12 cellular contexts compared by ENCODE assay signal in the genomic region with DNA sequence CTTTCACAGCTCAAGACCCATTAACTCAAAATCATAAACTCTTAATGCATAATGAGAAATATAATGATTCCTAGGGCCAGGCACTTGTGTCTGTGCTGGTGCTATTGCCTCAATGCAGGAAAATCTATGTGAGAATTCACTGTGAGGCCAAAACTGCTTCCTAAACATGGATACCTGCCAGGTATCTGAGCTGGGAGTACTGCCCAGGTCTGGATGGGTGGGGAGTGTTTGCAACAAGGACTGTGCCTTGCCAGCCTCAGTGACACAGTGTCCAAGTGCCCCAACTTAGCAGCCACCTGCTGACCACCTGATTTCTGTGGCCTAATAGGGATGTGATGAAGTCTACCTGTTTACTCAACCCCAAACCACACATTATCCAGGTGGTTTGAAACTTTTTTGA. TPM values are rescaled to one million over a fixed set of nuclear protein-coding genes. Genes with fewer than 3 reads are reported as not detected.
DNase-seq lines count a peak whose midpoint lies in the region; ATAC-seq and TF ChIP-seq lines count a peak whose summit lies in the region.
"Not testable (repeated sequence)": the region's sequence is repeated elsewhere in the genome, so short reads cannot be mapped to it uniquely, and the experiment has no call there.
"Had no signal": no experiment of that assay in that cellular context is flagged by ENCODE, and none has a peak within 500 bp of the region (broad histone marks: within the 10 kb centered on the region; RNA-seq: fewer than 3 reads in every experiment).

No MANE protein-coding gene starts in this region.

- not testable (repeated sequence) for H3K36me3 ChIP-seq in right lobe of liver, gastrocnemius medialis, upper lobe of right lung

- in situ Hi-C loops in gastrocnemius medialis (cut with MboI; ENCODE audit: low sequenced_read_pairs in 4 of 4), result not testable (repeated sequence)

- DNase-seq in H4 (ENCODE audit: low spot score) (peak; percentile 0), cerebellar cortex (ENCODE audit: low spot score) (peak; percentile 88), cerebellum (ENCODE audit: low spot score) (peak; percentile 58)
- not testable (repeated sequence) for DNase-seq in left ventricle myocardium superior, right lobe of liver, gastrocnemius medialis, upper lobe of right lung

- H3K27ac ChIP-seq in right lobe of liver, gastrocnemius medialis, upper lobe of right lung: not testable (repeated sequence)

- H3K9me3 ChIP-seq in right lobe of liver, gastrocnemius medialis, upper lobe of right lung: not testable (repeated sequence)

- intact Hi-C loops in left ventricle myocardium superior (cut with micrococcal nuclease); right lobe of liver (cut with DNase I); gastrocnemius medialis (cut with DNase I; ENCODE audit: low total_unique reads); upper lobe of right lung (cut with DNase I): not testable (repeated sequence)

- H3K4me3 ChIP-seq in right lobe of liver, gastrocnemius medialis, upper lobe of right lung: not testable (repeated sequence)

- not testable (repeated sequence) for TF ChIP-seq CTCF in right lobe of liver (IDR thresholded peaks at IDR 0.05); gastrocnemius medialis (IDR thresholded peaks at IDR 0.05 in 4 of 5, conservative IDR thresholded peaks at IDR 0.05 in 1 of 5); upper lobe of right lung (IDR thresholded peaks at IDR 0.05)

- H3K27me3 ChIP-seq in right lobe of liver, gastrocnemius medialis, upper lobe of right lung: not testable (repeated sequence)

- H3K4me1 ChIP-seq in right lobe of liver, gastrocnemius medialis, upper lobe of right lung: not testable (repeated sequence)

- not testable (repeated sequence) for TF ChIP-seq POLR2A in right lobe of liver (IDR thresholded peaks at IDR 0.05); gastrocnemius medialis (IDR thresholded peaks at IDR 0.05)

- ATAC-seq in left ventricle myocardium superior (peak; percentile 40), right lobe of liver (peak in 3 of 4 donors; percentile 54 to 95 (median 83)), gastrocnemius medialis (peak; percentile 76 to 91), upper lobe of right lung (peak; percentile 21)

RNA-seq across cellular contexts. Expression of a gene that starts 2.2 kb away (rescaled TPM):
- not detected in 2 replicates for total RNA-seq in H4 (2014; rRNA removed; shearing (Covaris generic))
- 10.6 TPM for total RNA-seq in cerebellum
- 2.6 TPM for total RNA-seq in left ventricle myocardium superior
- total RNA-seq in right lobe of liver, result under 1 TPM in 5 of 6 experiments, not detected in 1; 0.19 to 0.54 (median 0.31) TPM
- 1 to 10 TPM in 1 of 4 donors, under 1 TPM in 3; 0.15 to 1.9 (median 0.63) TPM for total RNA-seq in gastrocnemius medialis
- total RNA-seq in upper lobe of right lung, result 18.1 TPM
- total RNA-seq: CD4-positive, alpha-beta memory T cell; CD4-positive, CD25-positive, alpha-beta regulatory T cell; CD8-positive, alpha-beta memory T cell; Daoy had no signal

RNA-seq across cellular contexts. Expression of a gene that starts 22.2 kb away (rescaled TPM):
- not detected in 2 replicates for total RNA-seq in H4 (2014; rRNA removed; shearing (Covaris generic))
- 5.1 TPM for total RNA-seq in cerebellum
- not detected for total RNA-seq in left ventricle myocardium superior
- total RNA-seq in right lobe of liver, result 100 to 1,000 TPM in 1 of 6 experiments, 10 to 100 TPM in 2, not detected in 3; 32.1 to 248 (median 43.0) TPM
- 10 to 100 TPM in 1 of 4 donors, not detected in 3; 30.3 TPM for total RNA-seq in gastrocnemius medialis
- total RNA-seq in upper lobe of right lung, result not detected
- total RNA-seq: CD4-positive, alpha-beta memory T cell; CD8-positive, alpha-beta memory T cell had no signal

RNA-seq across cellular contexts. Expression of a gene that starts 31.0 kb away (rescaled TPM):
- 228 and 275 TPM in 2 replicates for total RNA-seq in H4 (2014; rRNA removed; shearing (Covaris generic))
- 47.8 TPM for total RNA-seq in cerebellum
- total RNA-seq in left ventricle myocardium superior, result 113 TPM
- 10 to 100 TPM in 3 of 6 experiments, 1 to 10 TPM in 3; 1.2 to 19.2 (median 10.6) TPM for total RNA-seq in right lobe of liver
- 10 to 100 TPM; 54.2 to 85.6 (median 71.8) TPM for total RNA-seq in gastrocnemius medialis
- total RNA-seq in upper lobe of right lung, result 29.7 TPM

RNA-seq across cellular contexts. Expression of a gene that starts 42.0 kb away (rescaled TPM):
- 1.6 and 4.6 TPM in 2 replicates for total RNA-seq in H4 (2014; rRNA removed; shearing (Covaris generic))
- total RNA-seq in cerebellum, result 23.3 TPM
- total RNA-seq in left ventricle myocardium superior, result 83.6 TPM
- total RNA-seq in right lobe of liver, result 10 to 100 TPM in 4 of 6 experiments, 1 to 10 TPM in 2; 4.4 to 16.0 (median 12.7) TPM
- 10 to 100 TPM; 29.2 to 41.4 (median 39.0) TPM for total RNA-seq in gastrocnemius medialis
- total RNA-seq in upper lobe of right lung, result 37.3 TPM

RNA-seq across cellular contexts. Expression of a gene that starts 53.9 kb away (rescaled TPM):
- total RNA-seq in H4 (2014; rRNA removed; shearing (Covaris generic)), result not detected in 2 replicates
- total RNA-seq in cerebellum (not detected), left ventricle myocardium superior (not detected), right lobe of liver (1 to 10 TPM in 3 of 6 experiments, not detected in 3; 3.2 to 4.7 (median 3.3) TPM), gastrocnemius medialis (1 to 10 TPM in 1 of 4 donors, not detected in 3; 1.4 TPM), upper lobe of right lung (not detected)
- total RNA-seq: A673; CD4-positive, alpha-beta memory T cell; CD4-positive, CD25-positive, alpha-beta regulatory T cell; CD8-positive, alpha-beta memory T cell; Daoy had no signal

Comparison
In these comparisons a context has a peak if more than half of its experiments do, and no peak if none do; other contexts are left out.
1. ATAC-seq: peak in every context shown above with its lines; median percentile 84 in gastrocnemius medialis; 83 in right lobe of liver; 40 in left ventricle myocardium superior; 21 in upper lobe of right lung.